Comparison of ENCODE assay signal across 8 cellular contexts in genomic region chr4:180726611-180727010, GRCh38.
"Had no signal": no experiment of that assay in that cellular context is flagged by ENCODE, and none has a peak within 500 bp of the region (broad histone marks: within the 10 kb centered on the region; RNA-seq: fewer than 3 reads in every experiment).

No MANE protein-coding gene starts in this region.

- ATAC-seq: GM12878 had no signal

- DNase-seq: GDM1, GF-D8 had no signal

- FAIRE-seq: G401.6, GM12878, GM12891, GM12892, GM18507, GM19239 had no signal

- H3K4me3 ChIP-seq: GM12878 had no signal
